In the genomic region with DNA sequence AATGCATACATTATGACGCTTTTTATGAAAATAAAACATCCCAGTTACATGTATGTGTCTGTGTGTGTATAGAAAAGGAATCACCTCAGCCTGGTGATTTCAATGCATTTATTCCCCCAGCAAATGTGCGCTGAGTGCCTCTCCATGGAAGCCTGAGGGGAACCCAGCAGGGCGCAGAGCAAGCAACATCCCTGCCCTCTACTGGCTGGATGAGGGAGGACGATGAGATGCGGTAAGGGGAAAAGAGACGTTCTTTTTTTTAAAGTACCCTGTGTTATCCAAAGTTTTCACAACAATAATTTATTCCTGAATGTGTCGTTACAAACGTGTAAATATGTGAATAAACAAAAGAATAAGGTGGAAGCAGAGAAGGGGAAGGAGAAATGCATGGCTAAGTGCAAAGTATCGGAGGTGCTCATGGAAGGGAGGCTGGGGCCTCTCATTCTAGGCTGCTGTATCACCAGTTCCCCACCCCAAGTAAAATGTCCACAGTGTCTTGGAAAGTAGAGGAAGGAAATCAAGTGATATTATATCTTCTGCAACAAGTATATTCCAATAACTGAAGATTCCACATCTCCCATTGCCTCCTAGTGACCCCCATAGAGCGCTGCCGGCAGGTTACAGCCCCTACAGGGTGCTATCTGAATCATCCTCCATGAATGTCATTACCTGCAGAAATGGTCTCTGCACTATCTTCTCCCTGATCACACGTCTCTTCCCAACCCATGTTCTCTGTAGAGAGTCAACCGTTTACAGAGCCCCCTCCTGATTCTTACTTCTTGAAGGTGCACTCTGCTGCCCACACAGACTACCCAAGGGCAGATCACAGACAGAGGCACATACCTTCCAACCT, we compare ENCODE assay signal across 8 cellular contexts. TPM values are rescaled to one million over a fixed set of nuclear protein-coding genes. Genes with fewer than 3 reads are reported as not detected.
DNase-seq lines count a peak whose midpoint lies in the region; ATAC-seq and TF ChIP-seq lines count a peak whose summit lies in the region.

No MANE protein-coding gene starts in this region.

- H3K36me3 ChIP-seq in BJ (ENCODE audit: control insufficient read depth, insufficient read depth, low read length): no peaks in the 10 kb centered on the region
- no peaks in the 10 kb centered on the region for H3K36me3 ChIP-seq in WERI-Rb-1
- no peaks in the 10 kb centered on the region for H3K36me3 ChIP-seq in right atrium auricular region
- H3K36me3 ChIP-seq in suprapubic skin: no peaks in the 10 kb centered on the region

- peak; percentile 70 for ATAC-seq in GM18861 (IDR thresholded peaks at IDR 0.05; ENCODE audit: unreplicated experiment)

- no peak for TF ChIP-seq EP300 in suprapubic skin (IDR thresholded peaks at IDR 0.05)

- H3K27ac ChIP-seq in WERI-Rb-1 (no peak overlapping the region), right atrium auricular region (peak overlapping the region; percentile 7 to 68), suprapubic skin (no peak overlapping the region)

- H3K27me3 ChIP-seq in BJ (ENCODE audit: control insufficient read depth, insufficient read depth, low read length) (no peaks in the 10 kb centered on the region), WERI-Rb-1 (ENCODE audit: insufficient read depth, low read depth, severe bottlenecking) (peaks cover 75% of the 10 kb centered on the region), right atrium auricular region (no peaks in the 10 kb centered on the region), suprapubic skin (no peaks in the 10 kb centered on the region)

- WGBS in suprapubic skin: 46% methylated on average over 13 of the region's 13 CpGs

- POLR2A ChIA-PET in BJ (lab: Charles Lee): no interaction called here

- no peak overlapping the region for H3K4me3 ChIP-seq in BJ (ENCODE audit: low read depth, low read length)
- H3K4me3 ChIP-seq in WERI-Rb-1 (ENCODE audit: low read depth, low read length): no peak overlapping the region
- no peak overlapping the region for H3K4me3 ChIP-seq in right atrium auricular region
- no peak overlapping the region for H3K4me3 ChIP-seq in suprapubic skin

- CTCF ChIA-PET in BJ (lab: Yijun Ruan, JAX): interaction anchor here (1.4 to 17.8 kb wide), 5 partner anchors 8 to 102 kb away, joined by 4 to 339 read pairs (median 4); no protein-coding TSS in a partner anchor

- H3K4me1 ChIP-seq in right atrium auricular region: peaks cover 0 to 31% of the 10 kb centered on the region in 2 donors
- H3K4me1 ChIP-seq in suprapubic skin: peaks cover 28% of the 10 kb centered on the region

- no peak for TF ChIP-seq POLR2A in suprapubic skin (IDR thresholded peaks at IDR 0.05)

- DNase-seq in BJ (ENCODE audit: low read depth): no peak
- peak; percentile 77 for DNase-seq in HT-29 (ENCODE audit: low spot score)
- peak; percentile 50 for DNase-seq in WERI-Rb-1
- DNase-seq in right atrium auricular region (ENCODE audit: low spot score): no peak
- DNase-seq in suprapubic skin (ENCODE audit: low spot score in 2 of 2): no peak
- no peak for DNase-seq in NCI-H446 treated with DMSO at 0.1 percent for 48 hours (lab: John Stamatoyannopoulos, UW)
- DNase-seq in stimulated activated naive CD4-positive, alpha-beta T cell (lab: John Stamatoyannopoulos, UW): no peak

- H3K9me3 ChIP-seq in WERI-Rb-1 (ENCODE audit: severe bottlenecking): no peaks in the 10 kb centered on the region
- H3K9me3 ChIP-seq in right atrium auricular region: no peaks in the 10 kb centered on the region
- no peaks in the 10 kb centered on the region for H3K9me3 ChIP-seq in suprapubic skin

- TF ChIP-seq CTCF in BJ (IDR thresholded peaks at IDR 0.05; ENCODE audit: insufficient read depth, low read depth, low read length) (peak; percentile 94), WERI-Rb-1 (IDR thresholded peaks at IDR 0.05; ENCODE audit: low read depth, low read length) (peak; percentile 79), right atrium auricular region (IDR thresholded peaks at IDR 0.05) (peak; percentile 64 to 75), suprapubic skin (IDR thresholded peaks at IDR 0.05) (peak; percentile 23 to 60)

RNA-seq across cellular contexts. Expression of a gene that starts 13.0 kb away (rescaled TPM):
- 14.0 and 25.7 TPM in 2 replicates for polyA plus RNA-seq in BJ (2011; rRNA removed)
- polyA minus RNA-seq in BJ (2011; rRNA and poly(A)+ RNA removed): 31.1 and 37.2 TPM in 2 replicates
- 13.6 and 20.7 TPM in 2 replicates for total RNA-seq in HT-29 (2014; rRNA removed; shearing (Covaris generic))
- total RNA-seq in right atrium auricular region (100 to 1,000 TPM; 109 to 145 TPM), suprapubic skin (10 to 100 TPM in 2 of 4 donors, 1 to 10 TPM in 2; 4.7 to 22.6 (median 13.4) TPM)

Comparison
In these comparisons a context has a peak if more than half of its experiments do, and no peak if none do; other contexts are left out.
1. DNase-seq: peak in HT-29 (single experiment) and WERI-Rb-1 (single experiment); none in BJ (single experiment), right atrium auricular region (single experiment), suprapubic skin (0 of 2), NCI-H446 treated with DMSO at 0.1 percent for 48 hours (single experiment) and stimulated activated naive CD4-positive, alpha-beta T cell (0 of 6).
2. CTCF ChIP-seq: peak in every context shown above with its lines; median percentile 94 in BJ; 79 in WERI-Rb-1; 70 in right atrium auricular region; 42 in suprapubic skin.
3. H3K27ac ChIP-seq: peak in right atrium auricular region (2 of 2); none in WERI-Rb-1 (single experiment) and suprapubic skin (single experiment).